In the genomic region with DNA sequence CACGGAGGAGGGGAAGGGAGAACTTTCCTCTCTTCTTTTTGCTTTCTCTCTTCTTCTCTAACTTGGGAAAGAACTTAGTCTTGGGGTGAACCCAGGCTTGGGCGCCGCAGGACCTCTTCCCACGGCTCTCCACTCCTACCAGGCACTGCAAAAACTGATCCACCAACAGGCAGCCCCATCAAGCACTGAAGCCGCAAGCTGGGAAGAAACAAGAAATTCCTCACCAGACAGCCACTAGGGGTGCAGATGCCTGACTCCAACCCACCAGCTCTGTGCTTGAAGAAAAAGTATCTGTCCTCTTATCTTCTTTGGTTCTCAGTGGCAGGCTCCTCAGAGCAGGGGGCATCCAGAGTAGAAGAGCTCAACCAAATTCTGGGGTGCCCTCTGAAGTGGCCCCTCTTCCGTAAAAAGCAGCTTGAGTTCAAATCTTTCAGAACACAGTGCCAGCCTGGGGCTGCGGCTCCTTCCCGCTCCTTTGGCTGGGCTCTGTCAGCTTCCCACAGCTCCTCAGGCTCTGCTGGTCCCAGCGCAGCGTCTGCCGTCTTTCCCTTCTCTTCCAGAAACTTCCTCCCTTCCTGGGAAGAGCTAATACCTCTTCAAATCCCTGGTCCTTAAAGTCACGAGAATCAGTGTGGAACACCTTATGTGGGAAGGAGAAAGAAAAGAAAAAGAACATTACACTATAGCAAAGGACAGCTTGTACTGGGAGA, we compare ENCODE assay signal across 1 cellular context.
TF ChIP-seq lines count a peak whose summit lies in the region.

No MANE protein-coding gene starts in this region.

TF ChIP-seq in HEK293, 187 proteins besides CTCF, POLR2A, EP300 and RAD21 (continued from another document):
- TF ChIP-seq PATZ1 (tag by site-specific recombination; IDR thresholded peaks at IDR 0.05) (no peak), ZNF433 (tag by site-specific recombination; IDR thresholded peaks at IDR 0.05; ENCODE audit: low read depth) (no peak), ZNF629 (tag by site-specific recombination; IDR thresholded peaks at IDR 0.05) (no peak), ZNF10 (tag by site-specific recombination; IDR thresholded peaks at IDR 0.05) (no peak), YY2 (tag by site-specific recombination; IDR thresholded peaks at IDR 0.05) (no peak), ZNF558 (tag by site-specific recombination; IDR thresholded peaks at IDR 0.05) (no peak), ZFHX2 (tag by site-specific recombination; conservative IDR thresholded peaks at IDR 0.05) (no peak), REPIN1 (tag by site-specific recombination; IDR thresholded peaks at IDR 0.05; ENCODE audit: low read depth) (no peak)
